ENCODE assay signal across 8 cellular contexts in genomic region chr2:26298638-26299393, GRCh38. TPM values are rescaled to one million over a fixed set of nuclear protein-coding genes. Genes with fewer than 3 reads are reported as not detected.
A peak's percentile ranks its signal among the peaks of the same experiment; 100 is the strongest.
DNase-seq lines count a peak whose midpoint lies in the region; ATAC-seq, FAIRE-seq and TF ChIP-seq lines count a peak whose summit lies in the region.

No MANE protein-coding gene starts in this region.

- H3K27ac ChIP-seq in PC-9: peak overlapping the region; percentile 10
- peak overlapping the region; percentile 80 for H3K27ac ChIP-seq in brain microvascular endothelial cell
- H3K27ac ChIP-seq in keratinocyte (ENCODE audit: control insufficient read depth, insufficient read depth, low read length): peak overlapping the region; percentile 87

- CTCF ChIA-PET in PC-9 (lab: Charles Lee): no interaction called here

- dilution Hi-C loops in keratinocyte (cut with MboI; ENCODE audit: extremely low pct_ligation_motif_present, low sequenced_read_pairs): no loop called here

- H4K20me1 ChIP-seq in PC-9 (ENCODE audit: insufficient read depth): no peaks in the 10 kb centered on the region
- no peaks in the 10 kb centered on the region for H4K20me1 ChIP-seq in keratinocyte (ENCODE audit: control insufficient read depth, extremely low read depth, insufficient read depth, low read length)

- H3K79me2 ChIP-seq in PC-9 (ENCODE audit: low read depth) (no peaks in the 10 kb centered on the region), keratinocyte (ENCODE audit: control insufficient read depth, insufficient read depth, low read length) (no peaks in the 10 kb centered on the region)

- in situ Hi-C loops in brain microvascular endothelial cell (cut with HindIII; ENCODE audit: low pct_ligation_motif_present, low sequenced_read_pairs): no loop called here

- no peaks in the 10 kb centered on the region for H3K9me1 ChIP-seq in keratinocyte (ENCODE audit: control insufficient read depth, extremely low read depth, insufficient read depth, low read length)

- DNase-seq in Daoy (ENCODE audit: low read depth) (peak; percentile 53), PC-9 (peak in 1 of 2 experiments; percentile 34), brain microvascular endothelial cell (peak; percentile 29), keratinocyte (ENCODE audit: low read depth, low spot score) (no peak), NCI-H2081 (lab: John Stamatoyannopoulos, UW) (no peak), OCI-M2 (lab: John Stamatoyannopoulos, UW; ENCODE audit: unreplicated experiment) (no peak)
- DNase-seq in stimulated activated CD4-positive, alpha-beta T cell treated with anti-CD3 and anti-CD28 coated beads, Interleukin-12 subunit alpha, Interleukin-12 subunit beta, amount 100 ng/mL, for 48 hours (ENCODE audit: low read depth in 2 of 3, low spot score in 1 of 3): peak in 2 of 3 donors; percentile 15 to 16

- H3K9me3 ChIP-seq in PC-9 (ENCODE audit: insufficient read depth, low read depth): no peaks in the 10 kb centered on the region
- no peaks in the 10 kb centered on the region for H3K9me3 ChIP-seq in keratinocyte (ENCODE audit: control insufficient read depth, low read depth, low read length)

- intact Hi-C loops in PC-9 (cut with micrococcal nuclease; ENCODE audit: unreplicated experiment): loop anchor here (2.0 to 5.0 kb wide), 2 partner anchors 32 to 57 kb away; partner anchors contain the start of genes HADHA and HADHB

- H3K27me3 ChIP-seq in PC-9 (ENCODE audit: insufficient read depth, low read depth) (no peaks in the 10 kb centered on the region), brain microvascular endothelial cell (replicated peaks) (no peaks in the 10 kb centered on the region), keratinocyte (ENCODE audit: control insufficient read depth, extremely low read depth, insufficient read depth, low read length) (no peaks in the 10 kb centered on the region)

- H3K9ac ChIP-seq in keratinocyte (ENCODE audit: control insufficient read depth, extremely low read depth, insufficient read depth, low read length): peak overlapping the region; percentile 88

- peaks cover 6% of the 10 kb centered on the region; the same call in 1 of the 2 replicates for H3F3A ChIP-seq in PC-9 (ENCODE audit: insufficient read depth, low read depth)

- peak; percentile 17 for FAIRE-seq in keratinocyte (lab: Jason Lieb, UNC)

- no peak for ATAC-seq in GM19467 (IDR thresholded peaks at IDR 0.05; ENCODE audit: unreplicated experiment)

- H3K36me3 ChIP-seq in PC-9 (ENCODE audit: low read depth) (no peaks in the 10 kb centered on the region), brain microvascular endothelial cell (replicated peaks) (no peaks in the 10 kb centered on the region), keratinocyte (ENCODE audit: control insufficient read depth in 2 of 2, extremely low read depth in 1 of 2, insufficient read depth in 2 of 2, low read length in 2 of 2) (no peaks in the 10 kb centered on the region)

- POLR2A ChIA-PET in PC-9 (lab: Charles Lee; ENCODE audit: unreplicated experiment): no interaction called here

- no TSS peak for BruUV-seq in PC-9 (replicated peaks; lab: Mats Ljungman, UMichigan)

- H3K4me1 ChIP-seq in PC-9 (replicated peaks; ENCODE audit: insufficient read depth) (peaks cover 27% of the 10 kb centered on the region), keratinocyte (ENCODE audit: control insufficient read depth, extremely low read depth, insufficient read depth, low read length) (peaks cover 40% of the 10 kb centered on the region)

- H3K9me2 ChIP-seq in PC-9 (ENCODE audit: insufficient read depth): no peaks in the 10 kb centered on the region

- TF ChIP-seq CTCF in PC-9 (conservative IDR thresholded peaks at IDR 0.05) (no peak), brain microvascular endothelial cell (IDR thresholded peaks at IDR 0.05; ENCODE audit: low read depth, low read length, missing control alignments) (no peak), keratinocyte (optimal IDR thresholded peaks at IDR 0.05 in 1 of 3, IDR thresholded peaks at IDR 0.05 in 1 of 3, conservative IDR thresholded peaks at IDR 0.05 in 1 of 3; ENCODE audit: extremely low read depth in 1 of 3, insufficient read depth in 2 of 3, low read length in 3 of 3) (no peak)

- H3K4me3 ChIP-seq in PC-9 (peak overlapping the region; percentile 56), brain microvascular endothelial cell (ENCODE audit: low read depth, low read length) (peak overlapping the region; percentile 63), keratinocyte (ENCODE audit: control insufficient read depth in 2 of 3, extremely low read depth in 1 of 3, insufficient read depth in 2 of 3, low read depth in 1 of 3, low read length in 3 of 3) (peak overlapping the region; percentile 20 to 79 (median 55))

- peak overlapping the region; percentile 83 for H3K4me2 ChIP-seq in PC-9
- H3K4me2 ChIP-seq in keratinocyte (ENCODE audit: control insufficient read depth, extremely low read depth, insufficient read depth, low read depth, low read length): peak overlapping the region; percentile 100

- H2AFZ ChIP-seq in PC-9 (peak overlapping the region; percentile 72), keratinocyte (ENCODE audit: control insufficient read depth, low read length) (peak overlapping the region; percentile 91)

RNA-seq across cellular contexts. Expression of gene SELENOI, which starts 47.1 kb away (rescaled TPM):
- 26.1 and 33.2 TPM in 2 replicates for total RNA-seq in Daoy (2014; rRNA removed; shearing (Covaris generic))
- total RNA-seq in PC-9 (2021): 33.0 and 60.8 TPM in 2 replicates
- polyA plus RNA-seq in keratinocyte: 15.2 to 38.1 TPM (median 30.3 TPM) in 3 replicates
- 9.5 TPM for polyA plus RNA-seq in keratinocyte (2011; ENCODE audit: low read depth)
- polyA plus RNA-seq in keratinocyte (2011; cell fraction: cytosol; rRNA removed): 5.0 and 10.6 TPM in 2 replicates
- 26.5 and 37.8 TPM in 2 replicates for polyA plus RNA-seq in keratinocyte (2011; cell fraction: nucleus; rRNA removed)
- polyA plus RNA-seq in keratinocyte (2012; ENCODE audit: low replicate concordance): 12.7 and 16.7 TPM in 2 replicates
- 56.9 to 163 TPM (median 162 TPM) in 3 replicates for polyA minus RNA-seq in keratinocyte
- 17.3 TPM for polyA minus RNA-seq in keratinocyte (2011; cell fraction: cytosol; rRNA and poly(A)+ RNA removed)
- polyA minus RNA-seq in keratinocyte (2011; cell fraction: nucleus; rRNA and poly(A)+ RNA removed): 93.7 and 113 TPM in 2 replicates

RNA-seq across cellular contexts. Expression of gene ADGRF3, which starts 47.8 kb away (rescaled TPM):
- total RNA-seq in Daoy (2014; rRNA removed; shearing (Covaris generic)): 0.06 TPM in 1 of 2 replicates, not detected in the other
- total RNA-seq in PC-9 (2021): 0.38 and 0.48 TPM in 2 replicates
- polyA plus RNA-seq in keratinocyte: 0.08 to 0.27 TPM (median 0.17 TPM) in 3 replicates
- not detected for polyA plus RNA-seq in keratinocyte (2011; ENCODE audit: low read depth)
- 0.02 and 0.05 TPM in 2 replicates for polyA plus RNA-seq in keratinocyte (2011; cell fraction: cytosol; rRNA removed)
- polyA plus RNA-seq in keratinocyte (2011; cell fraction: nucleus; rRNA removed): 0.28 and 0.43 TPM in 2 replicates
- 0.14 and 0.17 TPM in 2 replicates for polyA plus RNA-seq in keratinocyte (2012; ENCODE audit: low replicate concordance)
- polyA minus RNA-seq in keratinocyte: 0.20 TPM in 1 of 3 replicates, not detected in the others
- not detected for polyA minus RNA-seq in keratinocyte (2011; cell fraction: cytosol; rRNA and poly(A)+ RNA removed)
- 0.42 TPM in 1 of 2 replicates, not detected in the other for polyA minus RNA-seq in keratinocyte (2011; cell fraction: nucleus; rRNA and poly(A)+ RNA removed)

RNA-seq across cellular contexts. Expression of gene HADHB, which starts 54.1 kb away (rescaled TPM):
- 83.9 and 97.4 TPM in 2 replicates for total RNA-seq in Daoy (2014; rRNA removed; shearing (Covaris generic))
- total RNA-seq in PC-9 (2021): 72.7 and 73.1 TPM in 2 replicates
- polyA plus RNA-seq in keratinocyte: 109 to 124 TPM (median 110 TPM) in 3 replicates
- polyA plus RNA-seq in keratinocyte (2011; ENCODE audit: low read depth): 64.9 TPM
- 74.6 and 106 TPM in 2 replicates for polyA plus RNA-seq in keratinocyte (2011; cell fraction: cytosol; rRNA removed)
- polyA plus RNA-seq in keratinocyte (2011; cell fraction: nucleus; rRNA removed): 115 and 147 TPM in 2 replicates
- polyA plus RNA-seq in keratinocyte (2012; ENCODE audit: low replicate concordance): 71.1 and 118 TPM in 2 replicates
- 53.6 to 190 TPM (median 129 TPM) in 3 replicates for polyA minus RNA-seq in keratinocyte
- 54.1 TPM for polyA minus RNA-seq in keratinocyte (2011; cell fraction: cytosol; rRNA and poly(A)+ RNA removed)
- polyA minus RNA-seq in keratinocyte (2011; cell fraction: nucleus; rRNA and poly(A)+ RNA removed): 48.5 and 79.0 TPM in 2 replicates

RNA-seq across cellular contexts. Expression of gene HADHA, which starts 54.4 kb away (rescaled TPM):
- total RNA-seq in Daoy (2014; rRNA removed; shearing (Covaris generic)): 89.7 and 101 TPM in 2 replicates
- total RNA-seq in PC-9 (2021): 99.9 and 129 TPM in 2 replicates
- 150 to 156 TPM (median 151 TPM) in 3 replicates for polyA plus RNA-seq in keratinocyte
- 272 TPM for polyA plus RNA-seq in keratinocyte (2011; ENCODE audit: low read depth)
- polyA plus RNA-seq in keratinocyte (2011; cell fraction: cytosol; rRNA removed): 129 and 140 TPM in 2 replicates
- 166 and 183 TPM in 2 replicates for polyA plus RNA-seq in keratinocyte (2011; cell fraction: nucleus; rRNA removed)
- polyA plus RNA-seq in keratinocyte (2012; ENCODE audit: low replicate concordance): 142 and 155 TPM in 2 replicates
- 144 to 184 TPM (median 175 TPM) in 3 replicates for polyA minus RNA-seq in keratinocyte
- polyA minus RNA-seq in keratinocyte (2011; cell fraction: cytosol; rRNA and poly(A)+ RNA removed): 107 TPM
- 84.4 and 157 TPM in 2 replicates for polyA minus RNA-seq in keratinocyte (2011; cell fraction: nucleus; rRNA and poly(A)+ RNA removed)

Comparison
In these comparisons a context has a peak if more than half of its experiments do, and no peak if none do; other contexts are left out.
1. DNase-seq: peak in Daoy (single experiment), brain microvascular endothelial cell (single experiment) and stimulated activated CD4-positive, alpha-beta T cell treated with anti-CD3 and anti-CD28 coated beads, Interleukin-12 subunit alpha, Interleukin-12 subunit beta, amount 100 ng/mL, for 48 hours (2 of 3); none in keratinocyte (single experiment), NCI-H2081 (0 of 2) and OCI-M2 (single experiment).
2. H3K27ac ChIP-seq: peak in every context shown above with its lines; median percentile 87 in keratinocyte; 80 in brain microvascular endothelial cell; 10 in PC-9.
3. Peak in every context shown above with its lines, with median percentiles within 50 percentile points of each other: H3K4me3 ChIP-seq.